ENCODE assay signal across 11 cellular contexts in the genomic region with DNA sequence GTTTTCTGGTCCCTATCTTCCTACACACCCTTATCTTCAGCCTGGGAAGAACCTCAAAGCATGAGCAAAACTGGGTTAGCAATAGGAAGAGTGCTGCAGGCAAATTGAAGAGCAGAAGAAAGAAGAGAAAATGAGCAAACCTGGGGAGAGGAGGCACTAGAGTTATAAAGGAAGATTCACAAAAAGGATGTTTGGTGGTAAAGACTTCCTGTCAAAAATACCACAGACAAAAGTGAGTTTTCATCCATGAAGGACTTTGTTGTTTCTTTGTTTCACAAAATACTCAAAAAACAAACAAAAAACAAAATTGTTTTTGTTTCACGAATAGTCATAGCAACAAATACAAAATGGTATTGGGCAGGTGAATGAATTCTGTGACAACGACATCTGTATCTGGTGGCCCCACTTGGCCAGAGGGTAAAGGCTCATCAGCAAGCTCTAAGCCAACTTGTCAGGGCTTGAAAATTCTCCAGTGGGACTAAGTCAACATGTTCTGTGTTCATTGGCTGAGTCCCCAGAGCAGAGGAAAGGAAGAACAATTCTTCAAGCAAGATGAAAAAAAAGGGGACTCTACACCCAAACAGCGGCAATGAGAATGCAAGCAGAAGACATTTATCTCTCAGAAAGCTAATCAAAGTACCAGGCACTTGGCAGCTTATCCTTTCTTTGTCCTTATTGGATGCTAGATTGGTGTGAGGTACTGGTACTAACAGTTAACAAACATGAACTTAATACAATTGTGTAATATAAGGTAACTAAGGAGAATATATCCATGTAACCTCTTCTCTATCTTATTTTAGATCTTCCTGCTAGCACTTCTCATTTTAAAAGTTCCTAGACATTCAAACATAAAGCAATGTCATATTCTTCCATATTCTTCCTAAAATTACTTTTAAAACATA. TPM values are rescaled to one million over a fixed set of nuclear protein-coding genes. Genes with fewer than 3 reads are reported as not detected.
DNase-seq lines count a peak whose midpoint lies in the region; ATAC-seq, FAIRE-seq and TF ChIP-seq lines count a peak whose summit lies in the region.
"Had no signal": no experiment of that assay in that cellular context is flagged by ENCODE, and none has a peak within 500 bp of the region (broad histone marks: within the 10 kb centered on the region; RNA-seq: fewer than 3 reads in every experiment).

No MANE protein-coding gene starts in this region.

- H3K9ac ChIP-seq in Loucy (ENCODE audit: low read depth, low read length, poor library complexity, severe bottlenecking) (no peak overlapping the region), GM12878 (ENCODE audit: control insufficient read depth, insufficient read depth, low read length) (no peak overlapping the region)

- H3K27ac ChIP-seq in CD4-positive, alpha-beta memory T cell (ENCODE audit: low read depth, low read length) = no peak overlapping the region
- no peak overlapping the region for H3K27ac ChIP-seq in GM12878 (ENCODE audit: control insufficient read depth, insufficient read depth)
- no peak overlapping the region for H3K27ac ChIP-seq in naive thymus-derived CD4-positive, alpha-beta T cell (ENCODE audit: low read depth, low read length)

- peak; percentile 61 for FAIRE-seq in GM12878 (lab: Jason Lieb, UNC)
- FAIRE-seq: G401.6 had no signal

- H3K27ac Mint-ChIP-seq in CD4-positive, alpha-beta memory T cell = peak overlapping the region in 5 of 7 donors; percentile 32 to 82 (median 49)
- peak overlapping the region in 2 of 9 donors; percentile 74 to 96 for H3K27ac Mint-ChIP-seq in naive thymus-derived CD4-positive, alpha-beta T cell

- H3F3A ChIP-seq in Loucy (ENCODE audit: low read depth) = peaks cover 15% of the 10 kb centered on the region

- H3K36me3 Mint-ChIP-seq in CD4-positive, alpha-beta memory T cell = no peaks in the 10 kb centered on the region
- H3K36me3 Mint-ChIP-seq in naive thymus-derived CD4-positive, alpha-beta T cell = peaks cover 0 to 17% (median 0%) of the 10 kb centered on the region in 5 donors

- no peaks in the 10 kb centered on the region for H3K9me2 ChIP-seq in Loucy (replicated peaks; ENCODE audit: low read depth, low read length)

- ATAC-seq in GM12878 = no peak
- ATAC-seq in naive thymus-derived CD4-positive, alpha-beta T cell = no peak
- no peak for ATAC-seq in HG02981 (IDR thresholded peaks at IDR 0.05; ENCODE audit: unreplicated experiment)
- ATAC-seq in GM19467 (IDR thresholded peaks at IDR 0.05; ENCODE audit: unreplicated experiment) = no peak
- ATAC-seq: SK-N-SH treated with all-trans-retinoic acid at 6 μM for 48 hours had no signal

- no peaks in the 10 kb centered on the region for H3K27me3 ChIP-seq in CD4-positive, alpha-beta memory T cell (ENCODE audit: insufficient read depth, low read length)
- H3K27me3 ChIP-seq in Loucy (ENCODE audit: insufficient read depth, low read length, poor library complexity, severe bottlenecking) (no peaks in the 10 kb centered on the region), GM12878 (replicated peaks in 1 of 2; ENCODE audit: control insufficient read depth in 2 of 2, insufficient read depth in 2 of 2, low read length in 1 of 2) (peaks cover 0 to 4% of the 10 kb centered on the region in 2 experiments; a peak in 2 of 4 replicates), H7 (ENCODE audit: control insufficient read depth, insufficient read depth, low read length) (no peaks in the 10 kb centered on the region)
- H3K27me3 ChIP-seq in naive thymus-derived CD4-positive, alpha-beta T cell (ENCODE audit: control insufficient read depth in 2 of 2, insufficient read depth in 2 of 2, low read length in 2 of 2) = no peaks in the 10 kb centered on the region

- H3K4me3 Mint-ChIP-seq in CD4-positive, alpha-beta memory T cell = peak overlapping the region in 4 of 8 donors; percentile 0 to 49 (median 15)
- peak overlapping the region in 7 of 10 donors; percentile 24 to 82 (median 53) for H3K4me3 Mint-ChIP-seq in naive thymus-derived CD4-positive, alpha-beta T cell

- H2AFZ ChIP-seq in Loucy (ENCODE audit: low read length) = no peak overlapping the region
- no peak overlapping the region for H2AFZ ChIP-seq in GM12878 (ENCODE audit: control insufficient read depth, low read depth, low read length)

- H3K27me3 Mint-ChIP-seq in CD4-positive, alpha-beta memory T cell = peaks cover 2 to 4% of the 10 kb centered on the region in 2 donors
- peaks cover 0 to 17% (median 0%) of the 10 kb centered on the region in 5 donors for H3K27me3 Mint-ChIP-seq in naive thymus-derived CD4-positive, alpha-beta T cell

- peak overlapping the region; percentile 44 for H3K4me2 ChIP-seq in Loucy (ENCODE audit: low read depth, low read length, poor library complexity, severe bottlenecking)
- peak overlapping the region; percentile 15; the same call in 1 of the 2 replicates for H3K4me2 ChIP-seq in GM12878 (ENCODE audit: control insufficient read depth, insufficient read depth)

- no peak for TF ChIP-seq RAD21 in GM12878 (IDR thresholded peaks at IDR 0.05; ENCODE audit: insufficient read depth, low read depth, low read length)

- H4K20me1 ChIP-seq in Loucy (ENCODE audit: insufficient read depth, low read length, poor library complexity, severe bottlenecking) (no peaks in the 10 kb centered on the region), GM12878 (ENCODE audit: control insufficient read depth, insufficient read depth) (no peaks in the 10 kb centered on the region)

- H3K79me2 ChIP-seq in Loucy (ENCODE audit: insufficient read depth, low read length) = no peaks in the 10 kb centered on the region
- H3K79me2 ChIP-seq in GM12878 (ENCODE audit: control insufficient read depth, insufficient read depth, low read length) = no peaks in the 10 kb centered on the region

- intact Hi-C loops in CD4-positive, alpha-beta memory T cell (cut with micrococcal nuclease) = no loop called here
- intact Hi-C loops in GM12878 (cut with micrococcal nuclease; ENCODE audit: unreplicated experiment) = no loop called here
- intact Hi-C loops in naive thymus-derived CD4-positive, alpha-beta T cell (cut with micrococcal nuclease) = loop anchor here in 1 of 2 donors (1.0 to 5.0 kb wide), 5 partner anchors 9 to 798 kb away; a partner anchor contains a TSS

- TF ChIP-seq EP300 in GM12878 (IDR thresholded peaks at IDR 0.05; ENCODE audit: borderline replicate concordance in 1 of 2, control insufficient read depth in 1 of 2, low read depth in 2 of 2, low read length in 2 of 2) = no peak

- no peaks in the 10 kb centered on the region for H3K9me3 ChIP-seq in CD4-positive, alpha-beta memory T cell (ENCODE audit: control insufficient read depth in 1 of 2, low read length in 2 of 2)
- H3K9me3 ChIP-seq in Loucy (ENCODE audit: insufficient read depth, low read depth, low read length) (no peaks in the 10 kb centered on the region), GM12878 (replicated peaks; ENCODE audit: control insufficient read depth, insufficient read depth, low read length) (no peaks in the 10 kb centered on the region)
- no peaks in the 10 kb centered on the region for H3K9me3 ChIP-seq in naive thymus-derived CD4-positive, alpha-beta T cell (ENCODE audit: control insufficient read depth in 2 of 3, low read length in 3 of 3)

- no peak for TF ChIP-seq POLR2A in GM12878 (IDR thresholded peaks at IDR 0.05; ENCODE audit: low read depth, low read length)

- no peak overlapping the region for H3K4me3 ChIP-seq in CD4-positive, alpha-beta memory T cell (ENCODE audit: low read length in 2 of 2)
- peak overlapping the region; percentile 16 for H3K4me3 ChIP-seq in Loucy (ENCODE audit: low read length, poor library complexity, severe bottlenecking)
- H3K4me3 ChIP-seq in GM12878 = no peak overlapping the region
- no peak overlapping the region for H3K4me3 ChIP-seq in naive thymus-derived CD4-positive, alpha-beta T cell (ENCODE audit: low read length)
- no peak overlapping the region for H3K4me3 ChIP-seq in H7 (ENCODE audit: insufficient read depth, low read depth, low read length)

- DNase-seq in CD4-positive, alpha-beta memory T cell = peak in 1 of 5 donors; percentile 3
- DNase-seq in GM12878 (ENCODE audit: low read depth, low spot score) (no peak), H7 (no peak)
- DNase-seq in naive thymus-derived CD4-positive, alpha-beta T cell = peak in 2 of 9 donors; percentile 3 to 16
- DNase-seq in stimulated activated naive CD4-positive, alpha-beta T cell treated with Interleukin-2 at 50 U/mL for 16 hours (lab: John Stamatoyannopoulos, UW) = no peak
- DNase-seq: NCI-H1436 had no signal

- no peaks in the 10 kb centered on the region for H3K36me3 ChIP-seq in CD4-positive, alpha-beta memory T cell (ENCODE audit: insufficient read depth, low read length)
- H3K36me3 ChIP-seq in Loucy (ENCODE audit: insufficient read depth, low read length) (no peaks in the 10 kb centered on the region), GM12878 (ENCODE audit: control insufficient read depth in 2 of 2, insufficient read depth in 2 of 2, low read length in 1 of 2) (no peaks in the 10 kb centered on the region), H7 (replicated peaks; ENCODE audit: control insufficient read depth, insufficient read depth, low read length) (no peaks in the 10 kb centered on the region)
- no peaks in the 10 kb centered on the region for H3K36me3 ChIP-seq in naive thymus-derived CD4-positive, alpha-beta T cell (ENCODE audit: control insufficient read depth in 2 of 3, insufficient read depth in 3 of 3, low read length in 3 of 3)

- RAD21 ChIA-PET in GM12878 (lab: Charles Lee; ENCODE audit: unreplicated experiment) = no interaction called here

- SMC1A ChIA-PET in GM12878 (lab: Charles Lee; ENCODE audit: uncharacterized antibody, unreplicated experiment) = interaction anchor here (1.7 kb wide), 1 partner anchor 102 kb away, joined by 5 read pairs; no protein-coding TSS in a partner anchor

- 18% methylated on average over 3 of the region's 3 CpGs for WGBS in GM12878 (ENCODE audit: insufficient coverage, insufficient replicate concordance, low lambda C conversion rate, missing lambda C conversion rate)

- in situ Hi-C loops in GM12878 (cut with MboI) = no loop called here

- POLR2A ChIA-PET in CD4-positive, alpha-beta memory T cell (lab: Charles Lee; ENCODE audit: partially characterized antibody) = no interaction called here
- POLR2A ChIA-PET in GM12878 (lab: Charles Lee) = no interaction called here
- POLR2A ChIA-PET in naive thymus-derived CD4-positive, alpha-beta T cell (lab: Charles Lee) = no interaction called here

- CTCF ChIA-PET in CD4-positive, alpha-beta memory T cell (lab: Charles Lee; ENCODE audit: partially characterized antibody) = no interaction called here
- CTCF ChIA-PET in GM12878 (lab: Yijun Ruan, JAX) = interaction anchor here (1.4 kb wide), 1 partner anchor 207 kb away, joined by 5 read pairs; no protein-coding TSS in a partner anchor
- CTCF ChIA-PET in naive thymus-derived CD4-positive, alpha-beta T cell (lab: Charles Lee) = no interaction called here

- TF ChIP-seq CTCF in Loucy (conservative IDR thresholded peaks at IDR 0.05; ENCODE audit: low read length) = no peak
- TF ChIP-seq CTCF in GM12878 (IDR thresholded peaks at IDR 0.05 in 2 of 3, conservative IDR thresholded peaks at IDR 0.05 in 1 of 3; ENCODE audit: control insufficient read depth in 2 of 3, extremely low read depth in 1 of 3, insufficient read depth in 1 of 3, low read depth in 3 of 3, low read length in 3 of 3) = no peak

- BruUV-seq in GM12878 (replicated peaks; lab: Mats Ljungman, UMichigan) = no TSS peak

- H3K4me1 ChIP-seq in CD4-positive, alpha-beta memory T cell (ENCODE audit: insufficient read depth, low read length) = peaks cover 16% of the 10 kb centered on the region
- H3K4me1 ChIP-seq in Loucy (ENCODE audit: insufficient read depth, low read length, poor library complexity, severe bottlenecking) (peaks cover 37% of the 10 kb centered on the region), GM12878 (ENCODE audit: control insufficient read depth, insufficient read depth, low read length) (peaks cover 29% of the 10 kb centered on the region)
- peaks cover 4 to 19% of the 10 kb centered on the region in 2 donors for H3K4me1 ChIP-seq in naive thymus-derived CD4-positive, alpha-beta T cell (ENCODE audit: control insufficient read depth in 2 of 2, insufficient read depth in 2 of 2, low read length in 2 of 2)

- H3K4me1 Mint-ChIP-seq in CD4-positive, alpha-beta memory T cell = peaks cover 13 to 31% (median 19%) of the 10 kb centered on the region in 4 donors
- peaks cover 21 to 63% (median 35%) of the 10 kb centered on the region in 7 donors for H3K4me1 Mint-ChIP-seq in naive thymus-derived CD4-positive, alpha-beta T cell

- peaks cover 0 to 2% (median 0%) of the 10 kb centered on the region in 8 donors for H3K9me3 Mint-ChIP-seq in CD4-positive, alpha-beta memory T cell
- peaks cover 0 to 4% (median 0%) of the 10 kb centered on the region in 11 donors for H3K9me3 Mint-ChIP-seq in naive thymus-derived CD4-positive, alpha-beta T cell

RNA-seq across cellular contexts. Expression of a gene that starts 9.7 kb away (rescaled TPM):
- total RNA-seq in CD4-positive, alpha-beta memory T cell = under 1 TPM; 0.44 to 0.67 TPM
- under 1 TPM in 1 of 2 donors, not detected in 1; 0.11 TPM for polyA plus RNA-seq in CD4-positive, alpha-beta memory T cell
- total RNA-seq in GM12878 (2013; cell fraction: nucleolus; rRNA removed) = 0.49 and 1.2 TPM in 2 replicates
- total RNA-seq in GM12878 (2014; rRNA removed) (0.23 and 0.49 TPM in 2 replicates), GM12878 (2014; rRNA removed; fragmentation: Illumina TruSeq; extraction: Trizol) (0.27 and 0.55 TPM in 2 replicates), GM12878 (2021) (0.23 and 0.56 TPM in 2 replicates)
- polyA plus RNA-seq in GM12878 (2011; ENCODE audit: low read depth) = 0.05 TPM
- polyA plus RNA-seq in GM12878 (2011; rRNA removed) (0.15 and 0.29 TPM in 2 replicates), GM12878 (2014; fragmentation: Illumina TruSeq; extraction: Trizol) (0.10 and 0.82 TPM in 2 replicates), GM12878 (2014; fragmentation: Nextera tagmentation; extraction: Ambion mirVana) (under 1 TPM; 0.02 TPM), GM12878 (2014; rRNA removed) (0.08 TPM in 2 replicates), GM12878 (2016; fragmentation: Nextera tagmentation; extraction: Ambion mirVana) (under 1 TPM; 0.48 to 0.94 TPM)
- polyA plus RNA-seq in GM12878 (2011; cell fraction: cytosol; rRNA removed) = 0.08 and 0.09 TPM in 2 replicates
- 0.25 and 0.33 TPM in 2 replicates for polyA plus RNA-seq in GM12878 (2011; cell fraction: nucleus; rRNA removed)
- polyA plus RNA-seq in GM12878 (2012) = 0.11 and 0.12 TPM in 2 replicates
- 0.72 and 2.7 TPM in 2 replicates for polyA minus RNA-seq in GM12878 (2011; rRNA and poly(A)+ RNA removed)
- polyA minus RNA-seq in GM12878 (2011; cell fraction: cytosol; rRNA and poly(A)+ RNA removed) = not detected in 2 replicates
- 1.4 and 1.5 TPM in 2 replicates for polyA minus RNA-seq in GM12878 (2011; cell fraction: nucleus; rRNA and poly(A)+ RNA removed)
- total RNA-seq in naive thymus-derived CD4-positive, alpha-beta T cell = 10 to 100 TPM in 2 of 5 experiments, 1 to 10 TPM in 2, under 1 TPM in 1; 0.92 to 24.3 (median 5.0) TPM
- polyA plus RNA-seq in naive thymus-derived CD4-positive, alpha-beta T cell = not detected
- total RNA-seq in H7 (2014; rRNA removed; shearing (Covaris generic)) = not detected in 2 replicates
